ENCODE assay signal across 16 cellular contexts in the genomic region with DNA sequence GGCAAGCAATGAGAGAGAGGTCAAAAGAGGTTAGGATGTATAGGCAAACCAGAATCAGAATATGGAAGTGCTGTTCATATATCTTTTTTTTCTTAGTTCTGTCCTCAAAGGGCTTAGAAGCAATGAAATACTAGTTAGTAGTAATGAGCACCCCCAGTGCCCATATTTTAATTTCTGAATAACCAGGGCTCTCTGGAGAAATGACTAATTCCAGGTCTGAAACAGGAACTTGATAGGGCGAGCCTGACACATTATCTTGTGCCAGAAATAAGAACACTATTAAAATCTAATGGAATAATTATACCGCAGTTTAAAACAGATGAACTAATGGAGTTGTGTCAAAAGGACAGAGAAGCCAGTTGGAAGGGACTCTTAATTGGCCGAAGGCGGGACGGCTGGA. TPM values are rescaled to one million over a fixed set of nuclear protein-coding genes. Genes with fewer than 3 reads are reported as not detected.
"Had no signal": no experiment of that assay in that cellular context is flagged by ENCODE, and none has a peak within 500 bp of the region (broad histone marks: within the 10 kb centered on the region; RNA-seq: fewer than 3 reads in every experiment).

No MANE protein-coding gene starts in this region.

- ATAC-seq: activated CD4-positive, CD25-positive, alpha-beta regulatory T cell treated with anti-CD3 and anti-CD28 coated beads, Interleukin-2, amount 50 U/mL, for 24 hours; naive thymus-derived CD8-positive, alpha-beta T cell; psoas muscle; right cardiac atrium had no signal

- H3K27ac Mint-ChIP-seq: type B pancreatic cell had no signal

- H3K9me3 Mint-ChIP-seq: type B pancreatic cell had no signal

- DNase-seq: activated CD4-positive, alpha-beta T cell treated with anti-CD3 and anti-CD28 coated beads, Interleukin-2, amount 50 U/mL, for 4 hours; activated naive CD4-positive, alpha-beta T cell treated with Interleukin-2 at 50 U/mL for 16 hours; amniotic stem cell; dermis blood vessel endothelial cell; foreskin fibroblast; mesendoderm; naive thymus-derived CD8-positive, alpha-beta T cell; psoas muscle; right cardiac atrium; stimulated activated CD4-positive, alpha-beta T cell treated with anti-CD3 and anti-CD28 coated beads, Interleukin-2, amount 100 ng/mL, for 24 hours; T-helper 1 cell; T1000; testis had no signal

- H3K27me3 Mint-ChIP-seq: naive thymus-derived CD8-positive, alpha-beta T cell; type B pancreatic cell had no signal

- H3K36me3 Mint-ChIP-seq: type B pancreatic cell had no signal

- H3K4me3 Mint-ChIP-seq: naive thymus-derived CD8-positive, alpha-beta T cell; type B pancreatic cell had no signal

RNA-seq across cellular contexts. Expression of gene BICDL1, which starts 30.9 kb away (rescaled TPM):
- total RNA-seq: dermis blood vessel endothelial cell, osteocyte had no signal
